Comparison of ENCODE assay signal across 24 cellular contexts in genomic region chr1:167693425-167694045, GRCh38. TPM values are rescaled to one million over a fixed set of nuclear protein-coding genes. Genes with fewer than 3 reads are reported as not detected.
A peak's percentile ranks its signal among the peaks of the same experiment; 100 is the strongest.
DNase-seq lines count a peak whose midpoint lies in the region; ATAC-seq and TF ChIP-seq lines count a peak whose summit lies in the region.
"Had no signal": no experiment of that assay in that cellular context is flagged by ENCODE, and none has a peak within 500 bp of the region (broad histone marks: within the 10 kb centered on the region; RNA-seq: fewer than 3 reads in every experiment).

No MANE protein-coding gene starts in this region.

- no peak for TF ChIP-seq CTCF in left ventricle myocardium inferior (IDR thresholded peaks at IDR 0.05; ENCODE audit: borderline replicate concordance)

- H3K36me3 ChIP-seq in left ventricle myocardium inferior = peaks cover 87% of the 10 kb centered on the region

- H3K4me1 Mint-ChIP-seq in effector memory CD8-positive, alpha-beta T cell (ENCODE audit: low read depth in 2 of 2) = peaks cover 7 to 12% of the 10 kb centered on the region in 2 donors
- peaks cover 36% of the 10 kb centered on the region for H3K4me1 Mint-ChIP-seq in stimulated activated effector memory CD8-positive, alpha-beta T cell treated with anti-CD3 and anti-CD28 coated beads, Interleukin-12 subunit alpha, Interleukin-12 subunit beta, amount 100 ng/mL, for 72 hours

- H3K4me3 ChIP-seq in left ventricle myocardium inferior (no peak overlapping the region), right cardiac atrium (ENCODE audit: low read length) (no peak overlapping the region)
- H3K4me3 ChIP-seq: SK-N-MC had no signal

- DNase-seq in left ventricle myocardium inferior (no peak), right cardiac atrium (no peak), MV-4-11 (lab: John Stamatoyannopoulos, UW) (peak; percentile 7), LoVo (ENCODE audit: low spot score) (no peak), NCI-H510A (lab: John Stamatoyannopoulos, UW) (no peak)
- no peak for DNase-seq in effector memory CD8-positive, alpha-beta T cell
- no peak for DNase-seq in stimulated activated effector memory CD8-positive, alpha-beta T cell treated with anti-CD3 and anti-CD28 coated beads, Interleukin-12 subunit alpha, Interleukin-12 subunit beta, amount 100 ng/mL, for 72 hours (ENCODE audit: low spot score in 2 of 2)
- DNase-seq: activated CD8-positive, alpha-beta memory T cell treated with anti-CD3 and anti-CD28 coated beads for 24 hours; caudate nucleus; dermis blood vessel endothelial cell; GF-D8; H9; head of caudate nucleus; left cardiac atrium; mesendoderm; MM.1S; NCI-H2171; NCI-H526; posterior cingulate gyrus; stimulated activated naive CD4-positive, alpha-beta T cell had no signal

- H3K27ac ChIP-seq in left ventricle myocardium inferior (replicated peaks) (peak overlapping the region; percentile 31), right cardiac atrium (ENCODE audit: low read length) (no peak overlapping the region)
- H3K27ac ChIP-seq: SK-N-MC, VCaP had no signal

- H3K4me1 ChIP-seq in left ventricle myocardium inferior (peaks cover 62% of the 10 kb centered on the region), right cardiac atrium (ENCODE audit: control insufficient read depth, insufficient read depth, low read length) (peaks cover 12% of the 10 kb centered on the region)

- H3K27me3 ChIP-seq in left ventricle myocardium inferior (ENCODE audit: low read depth) = no peaks in the 10 kb centered on the region
- no peaks in the 10 kb centered on the region for H3K27me3 ChIP-seq in right cardiac atrium (ENCODE audit: control insufficient read depth, insufficient read depth)

- peak overlapping the region; percentile 25 to 75 for H3K27ac Mint-ChIP-seq in effector memory CD8-positive, alpha-beta T cell
- peak overlapping the region; percentile 89 for H3K27ac Mint-ChIP-seq in stimulated activated effector memory CD8-positive, alpha-beta T cell treated with anti-CD3 and anti-CD28 coated beads, Interleukin-12 subunit alpha, Interleukin-12 subunit beta, amount 100 ng/mL, for 72 hours
- H3K27ac Mint-ChIP-seq: H9 had no signal

- H3K36me3 Mint-ChIP-seq in effector memory CD8-positive, alpha-beta T cell (ENCODE audit: insufficient read depth) = peaks cover 89% of the 10 kb centered on the region
- H3K36me3 Mint-ChIP-seq in stimulated activated effector memory CD8-positive, alpha-beta T cell treated with anti-CD3 and anti-CD28 coated beads, Interleukin-12 subunit alpha, Interleukin-12 subunit beta, amount 100 ng/mL, for 72 hours = peaks cover 100% of the 10 kb centered on the region
- H3K36me3 Mint-ChIP-seq: natural killer cell treated with Interleukin-12 subunit alpha and Interleukin-12 subunit beta and Interleukin-15 and Interleukin-18, amount 100 ng/mL, for 72 hours had no signal

- 87% methylated on average over 7 of the region's 7 CpGs for WGBS in right cardiac atrium

- no peaks in the 10 kb centered on the region for H3K9me3 Mint-ChIP-seq in effector memory CD8-positive, alpha-beta T cell
- H3K9me3 Mint-ChIP-seq in stimulated activated effector memory CD8-positive, alpha-beta T cell treated with anti-CD3 and anti-CD28 coated beads, Interleukin-12 subunit alpha, Interleukin-12 subunit beta, amount 100 ng/mL, for 72 hours = no peaks in the 10 kb centered on the region
- H3K9me3 Mint-ChIP-seq: H9; natural killer cell treated with Interleukin-12 subunit alpha and Interleukin-12 subunit beta and Interleukin-15 and Interleukin-18, amount 100 ng/mL, for 72 hours had no signal

- no peak for ATAC-seq in right cardiac atrium
- no peak for ATAC-seq in effector memory CD8-positive, alpha-beta T cell (replicated peaks)
- no peak for ATAC-seq in stimulated activated effector memory CD8-positive, alpha-beta T cell treated with anti-CD3 and anti-CD28 coated beads, Interleukin-12 subunit alpha, Interleukin-12 subunit beta, amount 100 ng/mL, for 72 hours
- ATAC-seq in GM19397 (IDR thresholded peaks at IDR 0.05; ENCODE audit: unreplicated experiment) = no peak
- ATAC-seq: left cardiac atrium; natural killer cell treated with Interleukin-12 subunit alpha and Interleukin-12 subunit beta and Interleukin-15 and Interleukin-18, amount 100 ng/mL, for 72 hours had no signal

- intact Hi-C loops in left ventricle myocardium inferior (cut with micrococcal nuclease) = no loop called here
- intact Hi-C loops in right cardiac atrium (cut with DNase I) = no loop called here

- no peaks in the 10 kb centered on the region for H3K27me3 Mint-ChIP-seq in effector memory CD8-positive, alpha-beta T cell
- H3K27me3 Mint-ChIP-seq: natural killer cell treated with Interleukin-12 subunit alpha and Interleukin-12 subunit beta and Interleukin-15 and Interleukin-18, amount 100 ng/mL, for 72 hours had no signal

- H3K9me3 ChIP-seq in left ventricle myocardium inferior (replicated peaks) (no peaks in the 10 kb centered on the region), right cardiac atrium (ENCODE audit: control insufficient read depth, low read length) (no peaks in the 10 kb centered on the region)

- no peak overlapping the region for H3K4me3 Mint-ChIP-seq in effector memory CD8-positive, alpha-beta T cell
- no peak overlapping the region for H3K4me3 Mint-ChIP-seq in stimulated activated effector memory CD8-positive, alpha-beta T cell treated with anti-CD3 and anti-CD28 coated beads, Interleukin-12 subunit alpha, Interleukin-12 subunit beta, amount 100 ng/mL, for 72 hours
- H3K4me3 Mint-ChIP-seq: H9; natural killer cell treated with Interleukin-12 subunit alpha and Interleukin-12 subunit beta and Interleukin-15 and Interleukin-18, amount 100 ng/mL, for 72 hours had no signal

RNA-seq across cellular contexts. Expression of gene MPZL1, which starts 28.2 kb away (rescaled TPM):
- total RNA-seq in left ventricle myocardium inferior (28.9 TPM), right cardiac atrium (10 to 100 TPM; 36.3 to 73.7 (median 61.1) TPM)
- 20.4 TPM for polyA plus RNA-seq in right cardiac atrium
